2 cellular contexts compared by ENCODE assay signal in the genomic region with DNA sequence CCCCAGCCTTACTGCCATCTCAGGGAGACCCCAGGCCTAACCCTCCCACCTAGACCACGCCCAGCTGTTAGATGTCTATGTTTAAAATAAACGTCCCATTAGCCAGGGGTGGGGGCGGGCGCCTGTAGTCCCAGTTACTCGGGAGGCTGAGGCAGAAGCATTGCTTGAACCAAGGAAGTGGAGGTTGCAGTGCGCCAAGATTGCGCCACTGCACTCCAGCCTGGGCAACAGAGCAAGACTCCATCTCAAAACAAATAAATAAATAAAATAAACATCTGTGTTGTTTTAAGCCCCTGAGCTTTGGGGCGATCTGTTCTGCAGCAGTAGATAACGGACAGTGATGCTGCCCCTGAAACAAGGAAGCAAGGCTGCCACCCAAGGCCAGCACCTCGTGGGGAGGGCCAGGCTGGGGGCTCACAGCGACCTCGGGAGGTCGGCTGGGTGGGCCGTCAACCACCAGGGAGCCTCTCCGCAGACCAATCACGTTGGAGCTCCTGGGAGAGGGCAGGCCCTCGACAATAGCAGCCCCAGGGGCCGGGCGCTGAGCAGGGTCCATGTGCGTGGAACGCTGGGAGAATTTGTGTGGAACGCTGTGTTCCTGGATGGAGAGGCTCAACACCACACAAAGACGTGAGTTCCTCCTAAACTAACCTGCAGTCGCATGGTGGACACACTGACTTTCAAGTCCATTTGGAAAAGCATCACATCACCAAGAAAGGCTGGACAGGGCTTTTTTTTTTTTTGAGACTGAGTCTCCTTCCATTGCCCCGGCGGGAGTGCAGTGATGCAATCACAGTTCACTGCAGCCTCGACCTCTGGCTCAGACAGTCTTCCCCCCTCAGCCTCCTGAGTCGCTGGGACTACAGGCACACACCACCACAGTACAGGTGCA.
TF ChIP-seq lines count a peak whose summit lies in the region.

No MANE protein-coding gene starts in this region.

TF ChIP-seq in A549, 52 proteins besides CTCF, POLR2A, EP300 and RAD21:
- TF ChIP-seq EHMT2 (IDR thresholded peaks at IDR 0.05; ENCODE audit: low read depth) (no peak), HMGXB4 (CRISPR knock-in tag; IDR thresholded peaks at IDR 0.05; ENCODE audit: borderline replicate concordance) (no peak), MYC (IDR thresholded peaks at IDR 0.05; ENCODE audit: borderline replicate concordance, low read length) (no peak), JUN (IDR thresholded peaks at IDR 0.05) (no peak), CEBPB (IDR thresholded peaks at IDR 0.05) (peak in 1 of 2 experiments; percentile 64; a peak in 2 of 4 replicates), CBX8 (IDR thresholded peaks at IDR 0.05) (no peak), ZNF302 (CRISPR knock-in tag; IDR thresholded peaks at IDR 0.05) (no peak), POLR2AphosphoS2 (conservative IDR thresholded peaks at IDR 0.05; ENCODE audit: low read length) (no peak)
TF ChIP-seq in A549: peak in this region for 1.

TF ChIP-seq in GM23338, 12 proteins besides CTCF, POLR2A, EP300 and RAD21:
- TF ChIP-seq ZNF331 (CRISPR knock-in tag; IDR thresholded peaks at IDR 0.05; ENCODE audit: low read depth): no peak
- TF ChIP-seq, protein P1, sequence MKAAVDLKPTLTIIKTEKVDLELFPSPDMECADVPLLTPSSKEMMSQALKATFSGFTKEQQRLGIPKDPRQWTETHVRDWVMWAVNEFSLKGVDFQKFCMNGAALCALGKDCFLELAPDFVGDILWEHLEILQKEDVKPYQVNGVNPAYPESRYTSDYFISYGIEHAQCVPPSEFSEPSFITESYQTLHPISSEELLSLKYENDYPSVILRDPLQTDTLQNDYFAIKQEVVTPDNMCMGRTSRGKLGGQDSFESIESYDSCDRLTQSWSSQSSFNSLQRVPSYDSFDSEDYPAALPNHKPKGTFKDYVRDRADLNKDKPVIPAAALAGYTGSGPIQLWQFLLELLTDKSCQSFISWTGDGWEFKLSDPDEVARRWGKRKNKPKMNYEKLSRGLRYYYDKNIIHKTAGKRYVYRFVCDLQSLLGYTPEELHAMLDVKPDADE (IDR thresholded peaks at IDR 0.05): no peak
- TF ChIP-seq POLR2AphosphoS5 (IDR thresholded peaks at IDR 0.05; ENCODE audit: low read depth): no peak
- TF ChIP-seq JUNB (IDR thresholded peaks at IDR 0.05; ENCODE audit: unreplicated experiment): no peak
- TF ChIP-seq, protein P2, sequence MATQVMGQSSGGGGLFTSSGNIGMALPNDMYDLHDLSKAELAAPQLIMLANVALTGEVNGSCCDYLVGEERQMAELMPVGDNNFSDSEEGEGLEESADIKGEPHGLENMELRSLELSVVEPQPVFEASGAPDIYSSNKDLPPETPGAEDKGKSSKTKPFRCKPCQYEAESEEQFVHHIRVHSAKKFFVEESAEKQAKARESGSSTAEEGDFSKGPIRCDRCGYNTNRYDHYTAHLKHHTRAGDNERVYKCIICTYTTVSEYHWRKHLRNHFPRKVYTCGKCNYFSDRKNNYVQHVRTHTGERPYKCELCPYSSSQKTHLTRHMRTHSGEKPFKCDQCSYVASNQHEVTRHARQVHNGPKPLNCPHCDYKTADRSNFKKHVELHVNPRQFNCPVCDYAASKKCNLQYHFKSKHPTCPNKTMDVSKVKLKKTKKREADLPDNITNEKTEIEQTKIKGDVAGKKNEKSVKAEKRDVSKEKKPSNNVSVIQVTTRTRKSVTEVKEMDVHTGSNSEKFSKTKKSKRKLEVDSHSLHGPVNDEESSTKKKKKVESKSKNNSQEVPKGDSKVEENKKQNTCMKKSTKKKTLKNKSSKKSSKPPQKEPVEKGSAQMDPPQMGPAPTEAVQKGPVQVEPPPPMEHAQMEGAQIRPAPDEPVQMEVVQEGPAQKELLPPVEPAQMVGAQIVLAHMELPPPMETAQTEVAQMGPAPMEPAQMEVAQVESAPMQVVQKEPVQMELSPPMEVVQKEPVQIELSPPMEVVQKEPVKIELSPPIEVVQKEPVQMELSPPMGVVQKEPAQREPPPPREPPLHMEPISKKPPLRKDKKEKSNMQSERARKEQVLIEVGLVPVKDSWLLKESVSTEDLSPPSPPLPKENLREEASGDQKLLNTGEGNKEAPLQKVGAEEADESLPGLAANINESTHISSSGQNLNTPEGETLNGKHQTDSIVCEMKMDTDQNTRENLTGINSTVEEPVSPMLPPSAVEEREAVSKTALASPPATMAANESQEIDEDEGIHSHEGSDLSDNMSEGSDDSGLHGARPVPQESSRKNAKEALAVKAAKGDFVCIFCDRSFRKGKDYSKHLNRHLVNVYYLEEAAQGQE (IDR thresholded peaks at IDR 0.05; ENCODE audit: unreplicated experiment): no peak
- TF ChIP-seq STAT1 (IDR thresholded peaks at IDR 0.05; ENCODE audit: unreplicated experiment): no peak
- TF ChIP-seq CREB1 (CRISPR knock-in tag; IDR thresholded peaks at IDR 0.05; ENCODE audit: low read depth): no peak
- TF ChIP-seq EZH2phosphoT487 (IDR thresholded peaks at IDR 0.05; ENCODE audit: unreplicated experiment): no peak
